28 cellular contexts compared by ENCODE assay signal in the genomic region with DNA sequence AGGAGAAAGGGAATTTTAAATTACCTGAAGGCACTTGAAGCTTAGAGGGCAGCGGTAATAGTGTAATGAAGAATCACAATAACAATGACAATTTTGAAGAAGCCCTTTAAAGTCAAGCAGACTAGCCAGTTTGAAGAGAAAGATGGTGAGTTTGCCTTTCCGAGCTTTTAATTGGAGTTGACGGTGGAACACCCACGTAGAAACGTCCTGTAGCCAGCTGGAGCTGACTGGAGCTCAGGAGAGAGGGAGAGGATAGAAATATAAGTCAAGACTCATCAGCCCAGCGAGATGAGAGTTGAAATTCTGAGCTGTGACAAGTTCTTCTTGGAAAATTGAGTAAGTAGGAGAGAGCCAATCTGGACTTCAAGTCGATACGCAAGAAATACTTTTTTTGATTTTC.
"Had no signal": no experiment of that assay in that cellular context is flagged by ENCODE, and none has a peak within 500 bp of the region (broad histone marks: within the 10 kb centered on the region; RNA-seq: fewer than 3 reads in every experiment).

No MANE protein-coding gene starts in this region.

- H3K4me3 Mint-ChIP-seq: activated CD4-positive, alpha-beta T cell treated with anti-CD3 and anti-CD28 coated beads, Interleukin-2, amount 10 ng/mL, durations not matched to agents 7 days and 5 days; activated CD8-positive, alpha-beta T cell treated with anti-CD3 and anti-CD28 coated beads, Interleukin-2, amount 10 ng/mL, durations not matched to agents 7 days and 5 days; activated naive CD4-positive, alpha-beta T cell treated with anti-CD3 and anti-CD28 coated beads, Interleukin-2, amount 50 U/mL, for 24 hours; activated naive CD8-positive, alpha-beta T cell treated with anti-CD3 and anti-CD28 coated beads, Interleukin-2, amount 10 ng/mL, durations not matched to agents 7 days and 5 days; activated T-cell treated with anti-CD3 and anti-CD28 coated beads, Interleukin-2, amount 50 U/mL, for 24 hours; T-cell; T-helper 17 cell had no signal

- H3K27me3 Mint-ChIP-seq: activated CD4-positive, alpha-beta T cell treated with anti-CD3 and anti-CD28 coated beads, Interleukin-2, amount 10 ng/mL, durations not matched to agents 7 days and 5 days; activated naive CD4-positive, alpha-beta T cell treated with anti-CD3 and anti-CD28 coated beads, Interleukin-2, amount 50 U/mL, for 24 hours; activated naive CD8-positive, alpha-beta T cell treated with anti-CD3 and anti-CD28 coated beads, Interleukin-2, amount 10 ng/mL, durations not matched to agents 7 days and 5 days; activated T-cell treated with anti-CD3 and anti-CD28 coated beads, Interleukin-2, amount 50 U/mL, for 24 hours; T-cell; T-helper 17 cell had no signal

- ATAC-seq: activated CD8-positive, alpha-beta T cell treated with anti-CD3 and anti-CD28 coated beads, Interleukin-2, amount 10 ng/mL, durations not matched to agents 7 days and 5 days; body of pancreas; PC-3; Right ventricle myocardium inferior; SK-N-SH treated with all-trans-retinoic acid at 6 μM for 48 hours; T-cell; T-helper 17 cell had no signal

- H3K36me3 ChIP-seq: breast epithelium, Peyer's patch had no signal

- H3K27ac Mint-ChIP-seq: activated CD4-positive, alpha-beta T cell treated with anti-CD3 and anti-CD28 coated beads, Interleukin-2, amount 10 ng/mL, durations not matched to agents 7 days and 5 days; activated CD8-positive, alpha-beta T cell treated with anti-CD3 and anti-CD28 coated beads, Interleukin-2, amount 10 ng/mL, durations not matched to agents 7 days and 5 days; activated naive CD4-positive, alpha-beta T cell treated with anti-CD3 and anti-CD28 coated beads, Interleukin-2, amount 50 U/mL, for 24 hours; activated naive CD8-positive, alpha-beta T cell treated with anti-CD3 and anti-CD28 coated beads, Interleukin-2, amount 10 ng/mL, durations not matched to agents 7 days and 5 days; activated T-cell treated with anti-CD3 and anti-CD28 coated beads, Interleukin-2, amount 50 U/mL, for 24 hours; activated T-helper 2 cell treated with anti-CD3 and anti-CD28 coated beads, Interferon-gamma antibody, Interleukin-2, Interleukin-4, amounts not matched to agents 10 μg/mL and 5 μg/mL and 100 μg/mL, durations not matched to agents 14 hours and 24 hours and 36 hours; T-cell; T-helper 17 cell had no signal

- H3K27ac ChIP-seq: body of pancreas, breast epithelium, Peyer's patch, RWPE1, VCaP had no signal

- H3K4me1 ChIP-seq: body of pancreas, breast epithelium, Peyer's patch had no signal

- H3K27me3 ChIP-seq: body of pancreas, breast epithelium, Peyer's patch had no signal

- DNase-seq: activated CD4-positive, alpha-beta T cell treated with anti-CD3 and anti-CD28 coated beads, Interleukin-2, amount 10 ng/mL, durations not matched to agents 7 days and 5 days; activated CD4-positive, alpha-beta T cell treated with anti-CD3 and anti-CD28 coated beads, Interleukin-2, amount 50 U/mL, for 48 hours; activated CD8-positive, alpha-beta T cell treated with anti-CD3 and anti-CD28 coated beads, Interleukin-2, amount 10 ng/mL, durations not matched to agents 7 days and 5 days; activated gamma-delta T cell; activated naive CD4-positive, alpha-beta T cell treated with Interleukin-2 at 50 U/mL for 16 hours; activated naive CD8-positive, alpha-beta T cell treated with anti-CD3 and anti-CD28 coated beads, Interleukin-2, amount 10 ng/mL, durations not matched to agents 7 days and 5 days; activated T-cell treated with anti-CD3 and anti-CD28 coated beads, Interleukin-2, amount 50 U/mL, for 24 hours; body of pancreas; Karpas-422; NCI-H1105; NCI-H1694; NCI-H1930; NCI-H2081 treated with DMSO at 0.1 percent for 48 hours; NCI-H345; NCI-H524 treated with DMSO at 0.1 percent for 48 hours; NK-92 treated with Interleukin-12 subunit alpha and Interleukin-12 subunit beta, amount 100 ng/mL, for 24 hours; PC-3; Peyer's patch; SIG-M5; T-cell; T-helper 17 cell had no signal

- H3K4me1 Mint-ChIP-seq: activated naive CD4-positive, alpha-beta T cell treated with anti-CD3 and anti-CD28 coated beads, Interleukin-2, amount 50 U/mL, for 24 hours; activated naive CD8-positive, alpha-beta T cell treated with anti-CD3 and anti-CD28 coated beads, Interleukin-2, amount 10 ng/mL, durations not matched to agents 7 days and 5 days had no signal

- H3K4me3 ChIP-seq: body of pancreas, breast epithelium, Peyer's patch had no signal

- H3K9me3 Mint-ChIP-seq: activated CD4-positive, alpha-beta T cell treated with anti-CD3 and anti-CD28 coated beads, Interleukin-2, amount 10 ng/mL, durations not matched to agents 7 days and 5 days; activated naive CD4-positive, alpha-beta T cell treated with anti-CD3 and anti-CD28 coated beads, Interleukin-2, amount 50 U/mL, for 24 hours; activated naive CD8-positive, alpha-beta T cell treated with anti-CD3 and anti-CD28 coated beads, Interleukin-2, amount 10 ng/mL, durations not matched to agents 7 days and 5 days; activated T-cell treated with anti-CD3 and anti-CD28 coated beads, Interleukin-2, amount 50 U/mL, for 24 hours; activated T-helper 2 cell treated with anti-CD3 and anti-CD28 coated beads, Interferon-gamma antibody, Interleukin-2, Interleukin-4, amounts not matched to agents 10 μg/mL and 5 μg/mL and 100 μg/mL, durations not matched to agents 14 hours and 24 hours and 36 hours; T-cell had no signal
